In the genomic region with DNA sequence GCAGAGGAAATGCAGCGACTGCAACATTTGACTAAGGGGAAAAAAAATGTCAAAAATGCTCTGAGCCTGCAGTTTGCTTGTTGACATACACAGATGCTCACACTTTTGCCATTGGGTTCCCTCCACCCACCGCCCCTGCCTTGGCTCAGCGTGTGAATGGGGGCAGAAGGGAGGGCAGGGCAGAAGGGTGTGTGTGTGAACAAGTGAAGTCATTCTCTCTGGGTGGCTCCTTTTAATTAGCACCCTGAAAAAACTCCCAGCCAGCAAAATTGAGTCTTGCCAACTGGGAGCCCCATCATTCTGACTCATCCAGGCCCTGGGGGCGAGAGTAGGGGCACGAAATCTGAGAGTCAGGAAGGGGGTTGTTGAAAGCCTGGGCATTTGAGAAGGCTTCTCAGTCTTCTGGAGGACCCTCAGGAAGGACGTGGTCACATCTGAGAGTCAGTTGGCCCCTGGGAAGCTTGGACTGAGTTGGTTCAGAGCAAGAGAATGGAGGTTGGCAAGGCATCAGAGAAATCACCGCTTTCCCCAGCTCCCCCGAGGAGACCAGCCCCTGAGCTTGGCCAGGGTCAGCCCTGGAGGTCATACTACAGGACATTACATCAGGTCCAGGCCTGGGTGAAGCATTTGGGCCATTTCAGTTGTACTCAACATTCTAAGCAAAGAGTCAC, we compare ENCODE assay signal across 1 cellular context.
TF ChIP-seq lines count a peak whose summit lies in the region.

No MANE protein-coding gene starts in this region.

TF ChIP-seq in K562, 482 proteins besides CTCF, POLR2A, EP300 and RAD21:
- TF ChIP-seq KLF6 (CRISPR knock-in tag; IDR thresholded peaks at IDR 0.05; ENCODE audit: borderline replicate concordance) (no peak), ZNF584 (CRISPR knock-in tag; IDR thresholded peaks at IDR 0.05; ENCODE audit: low read depth) (0 out of 2 replicates have a peak, but pooled peaks have one; percentile 7), ZNF766 (CRISPR knock-in tag; conservative IDR thresholded peaks at IDR 0.05) (peak; percentile 36; the same call in 1 of the 2 replicates), PRDM10 (IDR thresholded peaks at IDR 0.05; ENCODE audit: partially characterized antibody) (peak; percentile 49)
